1 cellular context compared by ENCODE assay signal in the genomic region with DNA sequence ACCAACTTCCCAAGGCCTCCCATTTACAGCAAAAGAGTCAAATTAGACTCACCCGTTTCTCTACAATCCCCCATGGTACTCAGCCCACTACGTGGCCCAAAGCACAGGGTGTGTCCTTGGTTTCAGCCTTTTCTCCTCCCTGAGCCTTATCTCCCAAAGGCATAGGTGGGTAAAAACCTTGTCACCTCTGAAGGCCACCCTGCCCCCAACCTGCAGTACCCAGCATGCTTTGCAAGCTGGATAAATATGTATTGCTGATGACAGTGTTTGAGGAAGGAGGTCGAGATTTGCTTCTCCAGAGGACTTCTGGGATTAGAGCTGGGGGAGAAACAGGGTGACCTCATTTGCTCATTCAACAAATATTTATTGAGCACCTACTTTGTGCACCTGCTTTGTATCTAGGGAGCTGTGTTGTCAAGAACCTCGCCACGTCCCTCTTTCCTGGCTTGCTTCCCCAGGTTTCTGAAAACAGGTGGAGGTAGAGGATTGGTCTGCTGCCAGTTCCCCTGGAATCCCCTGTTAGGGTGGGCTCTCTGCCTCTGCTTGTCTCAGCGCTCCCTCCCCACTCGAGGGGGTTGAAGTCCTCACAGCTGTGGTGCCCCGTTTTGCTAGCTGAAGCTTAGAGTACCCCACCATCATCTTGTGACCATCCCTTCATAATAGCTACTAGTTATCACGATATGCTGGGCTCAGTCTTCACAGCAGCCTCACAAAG.
TF ChIP-seq lines count a peak whose summit lies in the region.

No MANE protein-coding gene starts in this region.

TF ChIP-seq in HepG2, 621 proteins besides CTCF, POLR2A, EP300 and RAD21 (continued from another document and continues in another):
- TF ChIP-seq, protein P1, sequence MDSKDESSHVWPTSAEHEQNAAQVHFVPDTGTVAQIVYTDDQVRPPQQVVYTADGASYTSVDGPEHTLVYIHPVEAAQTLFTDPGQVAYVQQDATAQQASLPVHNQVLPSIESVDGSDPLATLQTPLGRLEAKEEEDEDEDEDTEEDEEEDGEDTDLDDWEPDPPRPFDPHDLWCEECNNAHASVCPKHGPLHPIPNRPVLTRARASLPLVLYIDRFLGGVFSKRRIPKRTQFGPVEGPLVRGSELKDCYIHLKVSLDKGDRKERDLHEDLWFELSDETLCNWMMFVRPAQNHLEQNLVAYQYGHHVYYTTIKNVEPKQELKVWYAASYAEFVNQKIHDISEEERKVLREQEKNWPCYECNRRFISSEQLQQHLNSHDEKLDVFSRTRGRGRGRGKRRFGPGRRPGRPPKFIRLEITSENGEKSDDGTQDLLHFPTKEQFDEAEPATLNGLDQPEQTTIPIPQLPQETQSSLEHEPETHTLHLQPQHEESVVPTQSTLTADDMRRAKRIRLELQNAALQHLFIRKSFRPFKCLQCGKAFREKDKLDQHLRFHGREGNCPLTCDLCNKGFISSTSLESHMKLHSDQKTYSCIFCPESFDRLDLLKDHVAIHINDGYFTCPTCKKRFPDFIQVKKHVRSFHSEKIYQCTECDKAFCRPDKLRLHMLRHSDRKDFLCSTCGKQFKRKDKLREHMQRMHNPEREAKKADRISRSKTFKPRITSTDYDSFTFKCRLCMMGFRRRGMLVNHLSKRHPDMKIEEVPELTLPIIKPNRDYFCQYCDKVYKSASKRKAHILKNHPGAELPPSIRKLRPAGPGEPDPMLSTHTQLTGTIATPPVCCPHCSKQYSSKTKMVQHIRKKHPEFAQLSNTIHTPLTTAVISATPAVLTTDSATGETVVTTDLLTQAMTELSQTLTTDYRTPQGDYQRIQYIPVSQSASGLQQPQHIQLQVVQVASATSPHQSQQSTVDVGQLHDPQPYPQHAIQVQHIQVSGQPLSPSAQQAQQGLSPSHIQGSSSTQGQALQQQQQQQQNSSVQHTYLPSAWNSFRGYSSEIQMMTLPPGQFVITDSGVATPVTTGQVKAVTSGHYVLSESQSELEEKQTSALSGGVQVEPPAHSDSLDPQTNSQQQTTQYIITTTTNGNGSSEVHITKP (CRISPR knock-in tag; IDR thresholded peaks at IDR 0.05; ENCODE audit: low read depth), result no peak
- TF ChIP-seq, protein P2, sequence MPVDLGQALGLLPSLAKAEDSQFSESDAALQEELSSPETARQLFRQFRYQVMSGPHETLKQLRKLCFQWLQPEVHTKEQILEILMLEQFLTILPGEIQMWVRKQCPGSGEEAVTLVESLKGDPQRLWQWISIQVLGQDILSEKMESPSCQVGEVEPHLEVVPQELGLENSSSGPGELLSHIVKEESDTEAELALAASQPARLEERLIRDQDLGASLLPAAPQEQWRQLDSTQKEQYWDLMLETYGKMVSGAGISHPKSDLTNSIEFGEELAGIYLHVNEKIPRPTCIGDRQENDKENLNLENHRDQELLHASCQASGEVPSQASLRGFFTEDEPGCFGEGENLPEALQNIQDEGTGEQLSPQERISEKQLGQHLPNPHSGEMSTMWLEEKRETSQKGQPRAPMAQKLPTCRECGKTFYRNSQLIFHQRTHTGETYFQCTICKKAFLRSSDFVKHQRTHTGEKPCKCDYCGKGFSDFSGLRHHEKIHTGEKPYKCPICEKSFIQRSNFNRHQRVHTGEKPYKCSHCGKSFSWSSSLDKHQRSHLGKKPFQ (CRISPR knock-in tag; IDR thresholded peaks at IDR 0.05; ENCODE audit: insufficient replicate concordance), result no peak
- peak; percentile 8; the same call in 1 of the 2 replicates for TF ChIP-seq NFYC (CRISPR knock-in tag; IDR thresholded peaks at IDR 0.05)
- TF ChIP-seq, protein P3, sequence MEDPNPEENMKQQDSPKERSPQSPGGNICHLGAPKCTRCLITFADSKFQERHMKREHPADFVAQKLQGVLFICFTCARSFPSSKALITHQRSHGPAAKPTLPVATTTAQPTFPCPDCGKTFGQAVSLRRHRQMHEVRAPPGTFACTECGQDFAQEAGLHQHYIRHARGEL (CRISPR knock-in tag; IDR thresholded peaks at IDR 0.05), result no peak
- TF ChIP-seq HNRNPK (IDR thresholded peaks at IDR 0.05; ENCODE audit: low read depth, low read length, poor library complexity, severe bottlenecking), result no peak
- no peak for TF ChIP-seq ZNF570 (CRISPR knock-in tag; IDR thresholded peaks at IDR 0.05; ENCODE audit: borderline replicate concordance)
- no peak for TF ChIP-seq ZNF367 (CRISPR knock-in tag; IDR thresholded peaks at IDR 0.05; ENCODE audit: borderline replicate concordance)
- no peak for TF ChIP-seq CCAR2 (optimal IDR thresholded peaks at IDR 0.05; ENCODE audit: low read depth, low read length)
- TF ChIP-seq ZNF10 (CRISPR knock-in tag; IDR thresholded peaks at IDR 0.05; ENCODE audit: borderline replicate concordance, low read depth), result no peak
- TF ChIP-seq, protein P4, sequence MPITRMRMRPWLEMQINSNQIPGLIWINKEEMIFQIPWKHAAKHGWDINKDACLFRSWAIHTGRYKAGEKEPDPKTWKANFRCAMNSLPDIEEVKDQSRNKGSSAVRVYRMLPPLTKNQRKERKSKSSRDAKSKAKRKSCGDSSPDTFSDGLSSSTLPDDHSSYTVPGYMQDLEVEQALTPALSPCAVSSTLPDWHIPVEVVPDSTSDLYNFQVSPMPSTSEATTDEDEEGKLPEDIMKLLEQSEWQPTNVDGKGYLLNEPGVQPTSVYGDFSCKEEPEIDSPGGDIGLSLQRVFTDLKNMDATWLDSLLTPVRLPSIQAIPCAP (CRISPR knock-in tag; IDR thresholded peaks at IDR 0.05; ENCODE audit: low read depth), result no peak
- no peak for TF ChIP-seq PCBP1 (IDR thresholded peaks at IDR 0.05; ENCODE audit: borderline replicate concordance, low read depth, low read length)
- TF ChIP-seq ADNP (CRISPR knock-in tag; IDR thresholded peaks at IDR 0.05), result no peak
- TF ChIP-seq IKZF1 (IDR thresholded peaks at IDR 0.05), result no peak
- TF ChIP-seq TBX2 (CRISPR knock-in tag; IDR thresholded peaks at IDR 0.05; ENCODE audit: borderline replicate concordance), result peak; percentile 95
- TF ChIP-seq GATAD2A (CRISPR knock-in tag; IDR thresholded peaks at IDR 0.05), result peak; percentile 85
- no peak for TF ChIP-seq ZNF333 (CRISPR knock-in tag; IDR thresholded peaks at IDR 0.05; ENCODE audit: borderline replicate concordance)
- no peak for TF ChIP-seq KLF16 (CRISPR knock-in tag; IDR thresholded peaks at IDR 0.05)
- TF ChIP-seq, protein P5, sequence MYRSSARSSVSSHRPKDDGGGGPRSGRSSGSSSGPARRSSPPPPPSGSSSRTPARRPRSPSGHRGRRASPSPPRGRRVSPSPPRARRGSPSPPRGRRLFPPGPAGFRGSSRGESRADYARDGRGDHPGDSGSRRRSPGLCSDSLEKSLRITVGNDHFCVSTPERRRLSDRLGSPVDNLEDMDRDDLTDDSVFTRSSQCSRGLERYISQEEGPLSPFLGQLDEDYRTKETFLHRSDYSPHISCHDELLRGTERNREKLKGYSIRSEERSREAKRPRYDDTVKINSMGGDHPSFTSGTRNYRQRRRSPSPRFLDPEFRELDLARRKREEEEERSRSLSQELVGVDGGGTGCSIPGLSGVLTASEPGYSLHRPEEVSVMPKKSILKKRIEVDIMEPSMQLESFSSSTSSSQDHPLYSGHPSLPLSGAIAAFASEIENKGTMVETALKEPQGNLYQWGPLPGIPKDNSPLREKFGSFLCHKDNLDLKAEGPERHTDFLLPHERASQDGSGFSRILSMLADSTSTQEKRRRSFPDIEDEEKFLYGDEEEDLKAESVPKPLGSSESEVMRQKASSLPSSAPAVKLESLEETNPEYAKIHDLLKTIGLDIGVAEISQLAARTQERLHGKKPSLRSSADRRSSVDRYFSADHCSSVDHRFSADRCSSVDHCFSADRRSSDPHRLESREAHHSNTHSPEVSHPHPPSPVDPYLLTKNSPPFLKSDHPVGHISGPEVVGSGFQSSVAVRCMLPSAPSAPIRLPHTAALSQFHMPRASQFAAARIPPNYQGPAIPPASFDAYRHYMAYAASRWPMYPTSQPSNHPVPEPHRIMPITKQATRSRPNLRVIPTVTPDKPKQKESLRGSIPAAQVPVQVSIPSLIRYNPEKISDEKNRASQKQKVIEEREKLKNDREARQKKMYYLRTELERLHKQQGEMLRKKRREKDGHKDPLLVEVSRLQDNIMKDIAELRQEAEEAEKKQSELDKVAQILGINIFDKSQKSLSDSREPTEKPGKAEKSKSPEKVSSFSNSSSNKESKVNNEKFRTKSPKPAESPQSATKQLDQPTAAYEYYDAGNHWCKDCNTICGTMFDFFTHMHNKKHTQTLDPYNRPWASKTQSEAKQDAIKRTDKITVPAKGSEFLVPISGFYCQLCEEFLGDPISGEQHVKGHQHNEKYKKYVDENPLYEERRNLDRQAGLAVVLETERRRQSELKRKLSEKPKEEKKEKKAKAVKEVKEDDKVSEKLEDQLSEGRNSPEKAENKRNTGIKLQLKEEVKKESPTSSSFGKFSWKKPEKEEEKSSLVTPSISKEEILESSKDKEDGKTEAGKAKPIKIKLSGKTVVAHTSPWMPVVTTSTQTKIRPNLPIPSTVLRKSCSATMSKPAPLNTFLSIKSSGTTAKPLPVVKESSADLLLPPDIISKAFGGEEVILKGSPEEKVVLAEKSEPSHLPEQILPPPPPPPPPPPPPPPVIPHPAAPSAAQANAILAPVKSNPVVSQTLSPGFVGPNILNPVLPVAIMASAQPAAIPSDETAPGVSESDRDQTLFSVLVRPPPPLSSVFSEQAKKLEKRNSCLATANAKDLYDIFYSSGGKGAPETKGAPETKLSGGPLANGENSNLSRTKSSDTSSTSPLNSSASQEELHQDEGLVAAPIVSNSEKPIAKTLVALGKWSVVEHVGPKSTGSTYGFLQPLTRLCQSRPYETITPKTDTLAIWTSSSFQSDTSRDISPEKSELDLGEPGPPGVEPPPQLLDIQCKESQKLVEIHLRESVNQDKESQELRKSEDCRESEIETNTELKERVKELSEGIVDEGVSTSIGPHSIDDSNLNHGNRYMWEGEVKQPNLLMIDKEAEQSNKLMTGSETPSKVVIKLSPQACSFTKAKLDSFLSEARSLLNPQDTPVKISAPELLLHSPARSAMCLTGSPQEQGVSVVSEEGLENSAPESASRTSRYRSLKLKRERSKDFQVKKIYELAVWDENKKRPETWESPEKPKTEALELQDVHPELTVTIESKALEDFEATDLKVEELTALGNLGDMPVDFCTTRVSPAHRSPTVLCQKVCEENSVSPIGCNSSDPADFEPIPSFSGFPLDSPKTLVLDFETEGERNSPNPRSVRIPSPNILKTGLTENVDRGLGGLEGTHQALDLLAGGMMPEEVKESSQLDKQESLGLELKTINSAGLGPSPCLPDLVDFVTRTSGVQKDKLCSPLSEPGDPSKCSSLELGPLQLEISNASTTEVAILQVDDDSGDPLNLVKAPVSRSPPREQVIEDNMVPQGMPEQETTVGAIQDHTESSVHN (CRISPR knock-in tag; IDR thresholded peaks at IDR 0.05), result no peak
- peak; percentile 75 for TF ChIP-seq JUN (CRISPR knock-in tag; IDR thresholded peaks at IDR 0.05)
- TF ChIP-seq GTF2F1 (IDR thresholded peaks at IDR 0.05; ENCODE audit: low read length), result no peak
- TF ChIP-seq, protein P6, sequence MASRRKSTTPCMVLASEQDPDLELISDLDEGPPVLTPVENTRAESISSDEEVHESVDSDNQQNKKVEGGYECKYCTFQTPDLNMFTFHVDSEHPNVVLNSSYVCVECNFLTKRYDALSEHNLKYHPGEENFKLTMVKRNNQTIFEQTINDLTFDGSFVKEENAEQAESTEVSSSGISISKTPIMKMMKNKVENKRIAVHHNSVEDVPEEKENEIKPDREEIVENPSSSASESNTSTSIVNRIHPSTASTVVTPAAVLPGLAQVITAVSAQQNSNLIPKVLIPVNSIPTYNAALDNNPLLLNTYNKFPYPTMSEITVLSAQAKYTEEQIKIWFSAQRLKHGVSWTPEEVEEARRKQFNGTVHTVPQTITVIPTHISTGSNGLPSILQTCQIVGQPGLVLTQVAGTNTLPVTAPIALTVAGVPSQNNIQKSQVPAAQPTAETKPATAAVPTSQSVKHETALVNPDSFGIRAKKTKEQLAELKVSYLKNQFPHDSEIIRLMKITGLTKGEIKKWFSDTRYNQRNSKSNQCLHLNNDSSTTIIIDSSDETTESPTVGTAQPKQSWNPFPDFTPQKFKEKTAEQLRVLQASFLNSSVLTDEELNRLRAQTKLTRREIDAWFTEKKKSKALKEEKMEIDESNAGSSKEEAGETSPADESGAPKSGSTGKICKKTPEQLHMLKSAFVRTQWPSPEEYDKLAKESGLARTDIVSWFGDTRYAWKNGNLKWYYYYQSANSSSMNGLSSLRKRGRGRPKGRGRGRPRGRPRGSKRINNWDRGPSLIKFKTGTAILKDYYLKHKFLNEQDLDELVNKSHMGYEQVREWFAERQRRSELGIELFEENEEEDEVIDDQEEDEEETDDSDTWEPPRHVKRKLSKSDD (CRISPR knock-in tag; IDR thresholded peaks at IDR 0.05; ENCODE audit: low read depth), result no peak
- no peak for TF ChIP-seq NCOA5 (CRISPR knock-in tag; IDR thresholded peaks at IDR 0.05)
- no peak for TF ChIP-seq JDP2 (CRISPR knock-in tag; IDR thresholded peaks at IDR 0.05; ENCODE audit: borderline replicate concordance)
- no peak for TF ChIP-seq ZNF101 (CRISPR knock-in tag; IDR thresholded peaks at IDR 0.05; ENCODE audit: borderline replicate concordance, low read depth)
- TF ChIP-seq ZNF709 (CRISPR knock-in tag; IDR thresholded peaks at IDR 0.05), result 0 out of 2 replicates have a peak, but pooled peaks have one; percentile 26
- TF ChIP-seq ZNF501 (CRISPR knock-in tag; IDR thresholded peaks at IDR 0.05), result no peak; the same call in 1 of the 2 replicates
- TF ChIP-seq ZFP37 (CRISPR knock-in tag; IDR thresholded peaks at IDR 0.05; ENCODE audit: borderline replicate concordance), result no peak
- TF ChIP-seq FOSL2 (CRISPR knock-in tag; IDR thresholded peaks at IDR 0.05), result peak; percentile 87
- no peak for TF ChIP-seq POLR2AphosphoS5 (IDR thresholded peaks at IDR 0.05; ENCODE audit: low read depth, low read length)
- TF ChIP-seq ZNF335 (CRISPR knock-in tag; IDR thresholded peaks at IDR 0.05), result no peak
- TF ChIP-seq ZNF652 (CRISPR knock-in tag; IDR thresholded peaks at IDR 0.05; ENCODE audit: borderline replicate concordance, low read depth), result no peak
- TF ChIP-seq ZNF672 (CRISPR knock-in tag; IDR thresholded peaks at IDR 0.05), result no peak
- TF ChIP-seq, protein P7, sequence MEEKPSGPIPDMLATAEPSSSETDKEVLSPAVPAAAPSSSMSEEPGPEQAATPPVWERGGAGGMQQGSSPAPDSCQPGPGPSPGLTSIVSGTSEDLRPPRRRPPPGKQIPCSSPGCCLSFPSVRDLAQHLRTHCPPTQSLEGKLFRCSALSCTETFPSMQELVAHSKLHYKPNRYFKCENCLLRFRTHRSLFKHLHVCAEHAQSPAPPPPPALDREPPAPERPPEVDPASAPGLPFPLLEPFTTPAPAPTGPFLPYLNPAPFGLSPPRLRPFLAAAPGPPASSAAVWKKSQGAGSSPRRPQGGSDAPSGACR (CRISPR knock-in tag; IDR thresholded peaks at IDR 0.05), result 0 out of 2 replicates have a peak, but pooled peaks have one; percentile 59
- TF ChIP-seq, protein P8, sequence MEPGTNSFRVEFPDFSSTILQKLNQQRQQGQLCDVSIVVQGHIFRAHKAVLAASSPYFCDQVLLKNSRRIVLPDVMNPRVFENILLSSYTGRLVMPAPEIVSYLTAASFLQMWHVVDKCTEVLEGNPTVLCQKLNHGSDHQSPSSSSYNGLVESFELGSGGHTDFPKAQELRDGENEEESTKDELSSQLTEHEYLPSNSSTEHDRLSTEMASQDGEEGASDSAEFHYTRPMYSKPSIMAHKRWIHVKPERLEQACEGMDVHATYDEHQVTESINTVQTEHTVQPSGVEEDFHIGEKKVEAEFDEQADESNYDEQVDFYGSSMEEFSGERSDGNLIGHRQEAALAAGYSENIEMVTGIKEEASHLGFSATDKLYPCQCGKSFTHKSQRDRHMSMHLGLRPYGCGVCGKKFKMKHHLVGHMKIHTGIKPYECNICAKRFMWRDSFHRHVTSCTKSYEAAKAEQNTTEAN (CRISPR knock-in tag; conservative IDR thresholded peaks at IDR 0.05), result no peak
- TF ChIP-seq, protein P9, sequence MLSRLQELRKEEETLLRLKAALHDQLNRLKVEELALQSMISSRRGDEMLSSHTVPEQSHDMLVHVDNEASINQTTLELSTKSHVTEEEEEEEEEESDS (CRISPR knock-in tag; IDR thresholded peaks at IDR 0.05; ENCODE audit: borderline replicate concordance), result no peak
- TF ChIP-seq NFE2L2 (IDR thresholded peaks at IDR 0.05; ENCODE audit: low read length), result no peak
- TF ChIP-seq ZNF879 (CRISPR knock-in tag; IDR thresholded peaks at IDR 0.05), result no peak
- no peak for TF ChIP-seq HIVEP1 (CRISPR knock-in tag; IDR thresholded peaks at IDR 0.05)
- TF ChIP-seq RFXANK (CRISPR knock-in tag; IDR thresholded peaks at IDR 0.05), result no peak
- TF ChIP-seq CHD2 (IDR thresholded peaks at IDR 0.05; ENCODE audit: low read depth, low read length), result 0 out of 2 replicates have a peak, but pooled peaks have one; percentile 29
